In genomic region chr16:89502319-89502843, GRCh38 we compare ENCODE assay signal across 12 cellular contexts. TPM values are rescaled to one million over a fixed set of nuclear protein-coding genes. Genes with fewer than 3 reads are reported as not detected.
DNase-seq lines count a peak whose midpoint lies in the region; ATAC-seq, FAIRE-seq and TF ChIP-seq lines count a peak whose summit lies in the region.
"Had no signal": no experiment of that assay in that cellular context is flagged by ENCODE, and none has a peak within 500 bp of the region (broad histone marks: within the 10 kb centered on the region; RNA-seq: fewer than 3 reads in every experiment).

No MANE protein-coding gene starts in this region.

- TF ChIP-seq RAD21 in K562 (CRISPR knock-in tag; conservative IDR thresholded peaks at IDR 0.05 in 1 of 2, IDR thresholded peaks at IDR 0.05 in 1 of 2) (no peak), HepG2 (CRISPR knock-in tag; IDR thresholded peaks at IDR 0.05) (no peak)

- no peak overlapping the region for H3K4me3 ChIP-seq in K562
- peak overlapping the region in 1 of 3 experiments; percentile 36; a peak in 3 of 6 replicates for H3K4me3 ChIP-seq in HepG2 (replicated peaks in 1 of 3; ENCODE audit: insufficient read depth in 1 of 3, low read depth in 2 of 3, low read length in 3 of 3)
- H3K4me3 ChIP-seq in transverse colon = no peak overlapping the region
- H3K4me3 ChIP-seq: GM23248 had no signal

- H4K20me1 ChIP-seq in K562 (replicated peaks; ENCODE audit: control insufficient read depth, insufficient read depth, low read length) (no peaks in the 10 kb centered on the region), HepG2 (ENCODE audit: insufficient read depth, low read length) (no peaks in the 10 kb centered on the region)

- H3K4me2 ChIP-seq in K562 (ENCODE audit: insufficient read depth, low read length) (peak overlapping the region; percentile 36), HepG2 (ENCODE audit: low read depth, low read length) (peak overlapping the region; percentile 67)

- DNase-seq in HuH-7.5 (ENCODE audit: low spot score) (peak; percentile 72), K562 (ENCODE audit: extremely low read depth in 1 of 4, low spot score in 3 of 4) (peak in 2 of 4 experiments; percentile 34 to 36), HepG2 (ENCODE audit: low spot score) (peak; percentile 70), transverse colon (peak; percentile 77), hippocampal formation (lab: John Stamatoyannopoulos, UW) (no peak), NCI-H774 (lab: John Stamatoyannopoulos, UW) (no peak)
- DNase-seq: DMS79, GM23248, NCI-H1105 had no signal

- BruUV-seq in K562 (replicated peaks; lab: Mats Ljungman, UMichigan) (no TSS peak), HepG2 (replicated peaks; lab: Mats Ljungman, UMichigan) (no TSS peak)

- H3K27ac ChIP-seq in K562 (ENCODE audit: extremely low read depth, low read depth, low read length) (peak overlapping the region; percentile 2; the same call in 2 of the 3 replicates), HepG2 (ENCODE audit: extremely low read length, insufficient read depth, low read length) (peak overlapping the region; percentile 44), transverse colon (peak overlapping the region; percentile 70 to 79 (median 75))
- H3K27ac ChIP-seq: GM23248, VCaP had no signal

- H2AFZ ChIP-seq in K562 (ENCODE audit: low read depth, low read length) (peak overlapping the region; percentile 80), HepG2 (ENCODE audit: low read length) (no peak overlapping the region)
- H2AFZ ChIP-seq: GM23248 had no signal

- TF ChIP-seq CTCF in K562 (IDR thresholded peaks at IDR 0.05 in 2 of 3, conservative IDR thresholded peaks at IDR 0.05 in 1 of 3; ENCODE audit: insufficient read depth in 2 of 3, low read depth in 1 of 3, low read length in 3 of 3) (no peak), HepG2 (CRISPR knock-in tag; IDR thresholded peaks at IDR 0.05) (no peak), transverse colon (IDR thresholded peaks at IDR 0.05) (no peak)

- ATAC-seq in K562 (no peak), HepG2 (no peak), GM18870 (IDR thresholded peaks at IDR 0.05; ENCODE audit: unreplicated experiment) (no peak)
- ATAC-seq: stimulated activated memory B cell treated with anti-CD40 and anti-IgM and Interleukin-4, amounts not matched to agents 10 μg/mL and 1 μg/mL and 100 μg/mL, for 72 hours had no signal

- peak; percentile 19 for FAIRE-seq in K562 (lab: Jason Lieb, UNC)
- no peak for FAIRE-seq in HepG2 (lab: Jason Lieb, UNC)

- CTCF ChIA-PET in K562 (lab: Yijun Ruan, JAX; ENCODE audit: low intra/inter-chr PET ratio) (interaction anchor here (0.6 kb wide), 1 partner anchor 407 kb away, joined by 5 read pairs; no protein-coding TSS in a partner anchor), HepG2 (lab: Yijun Ruan, JAX; ENCODE audit: low intra/inter-chr PET ratio, low total read pairs) (no interaction called here)

- no peaks in the 10 kb centered on the region for H3K9me3 ChIP-seq in K562 (replicated peaks; ENCODE audit: control insufficient read depth, insufficient read depth, low read depth, low read length)
- no peaks in the 10 kb centered on the region for H3K9me3 ChIP-seq in HepG2 (ENCODE audit: low read length)
- H3K9me3 ChIP-seq in transverse colon = no peaks in the 10 kb centered on the region

- no peaks in the 10 kb centered on the region for H3K36me3 ChIP-seq in K562 (ENCODE audit: control insufficient read depth, insufficient read depth, low read length)
- H3K36me3 ChIP-seq in HepG2 (replicated peaks in 1 of 2; ENCODE audit: control insufficient read depth in 1 of 2, insufficient read depth in 2 of 2, low read length in 2 of 2) = no peaks in the 10 kb centered on the region
- no peaks in the 10 kb centered on the region for H3K36me3 ChIP-seq in transverse colon

- TF ChIP-seq EP300 in K562 (IDR thresholded peaks at IDR 0.05; ENCODE audit: low read length) (no peak), HepG2 (IDR thresholded peaks at IDR 0.05; ENCODE audit: low read depth in 2 of 2, low read length in 2 of 2) (no peak), HepG2 (CRISPR knock-in tag; IDR thresholded peaks at IDR 0.05; ENCODE audit: borderline replicate concordance) (no peak), transverse colon (IDR thresholded peaks at IDR 0.05; ENCODE audit: low read depth) (peak; percentile 54)

- POLR2A ChIA-PET in K562 (lab: Yijun Ruan, JAX) (interaction anchor here (0.6 to 1.4 kb wide), 2 partner anchors 10 to 38 kb away, joined by 3 to 6 read pairs; no protein-coding TSS in a partner anchor), HepG2 (lab: Yijun Ruan, JAX) (interaction anchor here (1.0 to 1.6 kb wide), 2 partner anchors 11 to 255 kb away, joined by 3 to 4 read pairs; no protein-coding TSS in a partner anchor)

- H3K4me1 ChIP-seq in K562 (replicated peaks in 1 of 2; ENCODE audit: control insufficient read depth in 2 of 2, insufficient read depth in 2 of 2, low read length in 2 of 2) (peaks cover 34 to 54% of the 10 kb centered on the region in 2 experiments; a peak in 4 of 5 replicates), HepG2 (ENCODE audit: insufficient read depth, low read length) (peaks cover 51% of the 10 kb centered on the region), transverse colon (peaks cover 11 to 65% (median 48%) of the 10 kb centered on the region in 4 donors)

- H3K79me2 ChIP-seq in K562 (ENCODE audit: control insufficient read depth, insufficient read depth, low read length) (peaks cover 17% of the 10 kb centered on the region), HepG2 (ENCODE audit: insufficient read depth, low read length) (peaks cover 13% of the 10 kb centered on the region)

- H3K9ac ChIP-seq in K562 (ENCODE audit: insufficient read depth in 1 of 2, low read depth in 2 of 2, low read length in 2 of 2) (peak overlapping the region; percentile 21 to 74; a peak in 2 of 4 replicates), HepG2 (ENCODE audit: insufficient read depth, low read depth, low read length) (peak overlapping the region; percentile 38)
- H3K9ac ChIP-seq: GM23248 had no signal

- no peaks in the 10 kb centered on the region; a peak in 1 of 5 replicates for H3K27me3 ChIP-seq in K562 (ENCODE audit: control insufficient read depth in 2 of 2, insufficient read depth in 2 of 2, low read length in 2 of 2)
- H3K27me3 ChIP-seq in HepG2 (ENCODE audit: control insufficient read depth in 1 of 2, insufficient read depth in 2 of 2, low read length in 2 of 2) = no peaks in the 10 kb centered on the region
- H3K27me3 ChIP-seq in transverse colon = no peaks in the 10 kb centered on the region

- intact Hi-C loops in K562 (cut with micrococcal nuclease) (loop anchor here (10.0 kb wide), 1 partner anchor 48 kb away; no protein-coding TSS in a partner anchor), HepG2 (cut with micrococcal nuclease; ENCODE audit: unreplicated experiment) (no loop called here), transverse colon (cut with DNase I; ENCODE audit: low total_unique reads) (no loop called here)

- TF ChIP-seq POLR2A in K562 (conservative IDR thresholded peaks at IDR 0.05) = no peak
- no peak for TF ChIP-seq POLR2A in HepG2 (IDR thresholded peaks at IDR 0.05; ENCODE audit: insufficient read depth in 1 of 2, low read depth in 2 of 2, low read length in 2 of 2)
- TF ChIP-seq POLR2A in transverse colon (IDR thresholded peaks at IDR 0.05) = no peak

- in situ Hi-C loops in K562 (cut with MboI) (no loop called here), HepG2 (cut with HindIII; ENCODE audit: extremely low pct_ligation_motif_present, low pct_unique_long_range_greater_than_20kb) (no loop called here), transverse colon (cut with MboI; ENCODE audit: low pct_ligation_motif_present in 1 of 4, low pct_unique_long_range_greater_than_20kb in 1 of 4, low sequenced_read_pairs in 3 of 4) (loop anchor here in 1 of 4 donors (10.0 kb wide), 1 partner anchor 168 kb away; no protein-coding TSS in a partner anchor)

- 30% methylated on average over 15 of the region's 16 CpGs for WGBS in K562 (ENCODE audit: insufficient coverage, low coverage, missing lambda C conversion rate)
- 35% methylated on average over 16 of the region's 16 CpGs for WGBS in HepG2 (ENCODE audit: low lambda C conversion rate)
- WGBS in transverse colon (ENCODE audit: low coverage in 1 of 2), 2 donors = 28 to 43% methylated on average over 5 to 16 of the region's 16 CpGs

- no peaks in the 10 kb centered on the region for H3K9me1 ChIP-seq in K562 (ENCODE audit: control insufficient read depth, insufficient read depth, low read length)

RNA-seq across cellular contexts. Expression of gene SPG7, which starts 5.8 kb away (rescaled TPM):
- total RNA-seq in K562 (2011; cell fraction: chromatin; rRNA removed; ENCODE audit: low replicate concordance) = 538 and 821 TPM in 2 replicates
- total RNA-seq in K562 (2011; cell fraction: nucleolus; rRNA removed) = 360 and 372 TPM in 2 replicates
- 370 and 431 TPM in 2 replicates for total RNA-seq in K562 (2011; cell fraction: nucleoplasm; rRNA removed)
- 67.4 and 136 TPM in 2 replicates for total RNA-seq in K562 (2014; rRNA removed)
- total RNA-seq in K562 (2014; rRNA removed; fragmentation: Illumina TruSeq; extraction: Trizol) = 37.3 and 41.2 TPM in 2 replicates
- total RNA-seq in K562 (2015; rRNA removed; fragmentation: Illumina TruSeq; extraction: Trizol) = 51.9 and 55.5 TPM in 2 replicates
- 74.8 and 75.4 TPM in 2 replicates for total RNA-seq in K562 (2021)
- polyA plus RNA-seq in K562 (2011; rRNA removed) = 44.2 and 53.2 TPM in 2 replicates
- polyA plus RNA-seq in K562 (2011; cell fraction: cytosol; rRNA removed) = 33.7 and 35.7 TPM in 2 replicates
- 243 and 279 TPM in 2 replicates for polyA plus RNA-seq in K562 (2011; cell fraction: nucleus; rRNA removed)
- 41.5 and 49.6 TPM in 2 replicates for polyA plus RNA-seq in K562 (2012)
- polyA plus RNA-seq in K562 (2014; fragmentation: Illumina TruSeq; extraction: Trizol) = 49.2 and 49.4 TPM in 2 replicates
- 1 to 10 TPM; 5.8 to 7.0 TPM for polyA plus RNA-seq in K562 (2014; fragmentation: Nextera tagmentation; extraction: Ambion mirVana)
- 62.6 and 89.1 TPM in 2 replicates for polyA plus RNA-seq in K562 (2014; rRNA removed)
- polyA minus RNA-seq in K562 (2011; rRNA and poly(A)+ RNA removed) = 44.3 and 53.3 TPM in 2 replicates
- polyA minus RNA-seq in K562 (2011; cell fraction: cytosol; rRNA and poly(A)+ RNA removed) = 30.5 and 50.1 TPM in 2 replicates
- 79.4 and 87.9 TPM in 2 replicates for polyA minus RNA-seq in K562 (2011; cell fraction: nucleus; rRNA and poly(A)+ RNA removed)
- total RNA-seq in HepG2 (2016; rRNA removed; fragmentation: Illumina TruSeq; extraction: Trizol) = 63.9 and 136 TPM in 2 replicates
- 47.1 and 47.6 TPM in 2 replicates for total RNA-seq in HepG2 (2016; cell fraction: cytosol; rRNA removed; fragmentation: Illumina TruSeq; extraction: Trizol; ENCODE audit: low read depth)
- total RNA-seq in HepG2 (2016; cell fraction: insoluble cytoplasmic fraction; rRNA removed; fragmentation: Illumina TruSeq; extraction: Trizol) = 54.6 and 131 TPM in 2 replicates
- 46.3 and 47.0 TPM in 2 replicates for total RNA-seq in HepG2 (2016; cell fraction: membrane; rRNA removed; fragmentation: Illumina TruSeq; extraction: Trizol)
- total RNA-seq in HepG2 (2016; cell fraction: nucleus; rRNA removed; fragmentation: Illumina TruSeq; extraction: Trizol) = 148 and 166 TPM in 2 replicates
- 66.0 and 77.5 TPM in 2 replicates for polyA plus RNA-seq in HepG2 (2011; rRNA removed)
- polyA plus RNA-seq in HepG2 (2011; cell fraction: cytosol; rRNA removed) = 41.6 and 46.2 TPM in 2 replicates
- polyA plus RNA-seq in HepG2 (2011; cell fraction: nucleus; rRNA removed) = 327 and 378 TPM in 2 replicates
- polyA plus RNA-seq in HepG2 (2012) = 69.0 and 72.2 TPM in 2 replicates
- 8.2 and 9.5 TPM in 2 replicates for polyA plus RNA-seq in HepG2 (2016; cell fraction: cytosol; fragmentation: Illumina TruSeq; extraction: Trizol; ENCODE audit: low read depth)
- polyA plus RNA-seq in HepG2 (2016; cell fraction: insoluble cytoplasmic fraction; fragmentation: Illumina TruSeq; extraction: Trizol; ENCODE audit: low read depth) = 43.3 and 56.0 TPM in 2 replicates
- 16.9 and 17.6 TPM in 2 replicates for polyA plus RNA-seq in HepG2 (2016; cell fraction: membrane; fragmentation: Illumina TruSeq; extraction: Trizol; ENCODE audit: low read depth)
- polyA plus RNA-seq in HepG2 (2016; cell fraction: nucleus; fragmentation: Illumina TruSeq; extraction: Trizol; ENCODE audit: insufficient read depth, low read depth) = 304 and 336 TPM in 2 replicates
- polyA minus RNA-seq in HepG2 (2011; rRNA and poly(A)+ RNA removed; ENCODE audit: low replicate concordance) = 76.1 and 106 TPM in 2 replicates
- polyA minus RNA-seq in HepG2 (2011; cell fraction: cytosol; rRNA and poly(A)+ RNA removed) = 59.0 and 61.6 TPM in 2 replicates
- polyA minus RNA-seq in HepG2 (2011; cell fraction: nucleus; rRNA and poly(A)+ RNA removed) = 140 and 143 TPM in 2 replicates
- 100 to 1,000 TPM; 168 to 408 (median 285) TPM for total RNA-seq in transverse colon

RNA-seq across cellular contexts. Expression of gene ANKRD11, which starts 12.0 kb away (rescaled TPM):
- total RNA-seq in K562 (2011; cell fraction: chromatin; rRNA removed; ENCODE audit: low replicate concordance) = 521 and 557 TPM in 2 replicates
- 219 and 271 TPM in 2 replicates for total RNA-seq in K562 (2011; cell fraction: nucleolus; rRNA removed)
- total RNA-seq in K562 (2011; cell fraction: nucleoplasm; rRNA removed) = 280 and 307 TPM in 2 replicates
- 49.2 and 58.7 TPM in 2 replicates for total RNA-seq in K562 (2014; rRNA removed)
- total RNA-seq in K562 (2014; rRNA removed; fragmentation: Illumina TruSeq; extraction: Trizol) = 25.4 and 31.7 TPM in 2 replicates
- 26.9 and 27.6 TPM in 2 replicates for total RNA-seq in K562 (2015; rRNA removed; fragmentation: Illumina TruSeq; extraction: Trizol)
- total RNA-seq in K562 (2021) = 114 and 126 TPM in 2 replicates
- polyA plus RNA-seq in K562 (2011; rRNA removed) = 24.1 and 24.5 TPM in 2 replicates
- 24.1 and 43.3 TPM in 2 replicates for polyA plus RNA-seq in K562 (2011; cell fraction: cytosol; rRNA removed)
- polyA plus RNA-seq in K562 (2011; cell fraction: nucleus; rRNA removed) = 82.4 and 115 TPM in 2 replicates
- 58.0 and 101 TPM in 2 replicates for polyA plus RNA-seq in K562 (2012)
- polyA plus RNA-seq in K562 (2014; fragmentation: Illumina TruSeq; extraction: Trizol) = 41.9 and 66.8 TPM in 2 replicates
- 1 to 10 TPM; 4.7 to 5.4 TPM for polyA plus RNA-seq in K562 (2014; fragmentation: Nextera tagmentation; extraction: Ambion mirVana)
- 75.6 and 83.7 TPM in 2 replicates for polyA plus RNA-seq in K562 (2014; rRNA removed)
- 22.7 and 27.7 TPM in 2 replicates for polyA minus RNA-seq in K562 (2011; rRNA and poly(A)+ RNA removed)
- 41.4 and 57.3 TPM in 2 replicates for polyA minus RNA-seq in K562 (2011; cell fraction: cytosol; rRNA and poly(A)+ RNA removed)
- 37.2 and 51.5 TPM in 2 replicates for polyA minus RNA-seq in K562 (2011; cell fraction: nucleus; rRNA and poly(A)+ RNA removed)
- total RNA-seq in HepG2 (2016; rRNA removed; fragmentation: Illumina TruSeq; extraction: Trizol) = 21.4 and 24.4 TPM in 2 replicates
- total RNA-seq in HepG2 (2016; cell fraction: cytosol; rRNA removed; fragmentation: Illumina TruSeq; extraction: Trizol; ENCODE audit: low read depth) = 54.2 and 55.2 TPM in 2 replicates
- 17.9 and 22.3 TPM in 2 replicates for total RNA-seq in HepG2 (2016; cell fraction: insoluble cytoplasmic fraction; rRNA removed; fragmentation: Illumina TruSeq; extraction: Trizol)
- 22.4 and 27.0 TPM in 2 replicates for total RNA-seq in HepG2 (2016; cell fraction: membrane; rRNA removed; fragmentation: Illumina TruSeq; extraction: Trizol)
- 48.5 and 63.5 TPM in 2 replicates for total RNA-seq in HepG2 (2016; cell fraction: nucleus; rRNA removed; fragmentation: Illumina TruSeq; extraction: Trizol)
- polyA plus RNA-seq in HepG2 (2011; rRNA removed) = 38.4 and 42.3 TPM in 2 replicates
- 31.1 and 36.3 TPM in 2 replicates for polyA plus RNA-seq in HepG2 (2011; cell fraction: cytosol; rRNA removed)
- 155 and 191 TPM in 2 replicates for polyA plus RNA-seq in HepG2 (2011; cell fraction: nucleus; rRNA removed)
- 78.6 and 89.8 TPM in 2 replicates for polyA plus RNA-seq in HepG2 (2012)
- polyA plus RNA-seq in HepG2 (2016; cell fraction: cytosol; fragmentation: Illumina TruSeq; extraction: Trizol; ENCODE audit: low read depth) = 10.6 and 13.9 TPM in 2 replicates
- 35.2 and 50.6 TPM in 2 replicates for polyA plus RNA-seq in HepG2 (2016; cell fraction: insoluble cytoplasmic fraction; fragmentation: Illumina TruSeq; extraction: Trizol; ENCODE audit: low read depth)
- polyA plus RNA-seq in HepG2 (2016; cell fraction: membrane; fragmentation: Illumina TruSeq; extraction: Trizol; ENCODE audit: low read depth) = 29.5 and 30.6 TPM in 2 replicates
- 190 and 216 TPM in 2 replicates for polyA plus RNA-seq in HepG2 (2016; cell fraction: nucleus; fragmentation: Illumina TruSeq; extraction: Trizol; ENCODE audit: insufficient read depth, low read depth)
- 38.6 and 64.5 TPM in 2 replicates for polyA minus RNA-seq in HepG2 (2011; rRNA and poly(A)+ RNA removed; ENCODE audit: low replicate concordance)
- polyA minus RNA-seq in HepG2 (2011; cell fraction: cytosol; rRNA and poly(A)+ RNA removed) = 32.5 and 37.0 TPM in 2 replicates
- 104 and 109 TPM in 2 replicates for polyA minus RNA-seq in HepG2 (2011; cell fraction: nucleus; rRNA and poly(A)+ RNA removed)
- 100 to 1,000 TPM; 109 to 281 (median 142) TPM for total RNA-seq in transverse colon

RNA-seq across cellular contexts. Expression of gene RPL13, which starts 58.1 kb away (rescaled TPM):
- total RNA-seq in K562 (2011; cell fraction: chromatin; rRNA removed; ENCODE audit: low replicate concordance) = 190 and 375 TPM in 2 replicates
- total RNA-seq in K562 (2011; cell fraction: nucleolus; rRNA removed) = 1,145 and 1,282 TPM in 2 replicates
- total RNA-seq in K562 (2011; cell fraction: nucleoplasm; rRNA removed) = 741 and 1,472 TPM in 2 replicates
- total RNA-seq in K562 (2014; rRNA removed) (6,042 and 8,261 TPM in 2 replicates), K562 (2014; rRNA removed; fragmentation: Illumina TruSeq; extraction: Trizol) (916 and 1,208 TPM in 2 replicates), K562 (2015; rRNA removed; fragmentation: Illumina TruSeq; extraction: Trizol) (2,074 and 2,169 TPM in 2 replicates), K562 (2021) (2,859 and 3,283 TPM in 2 replicates), HepG2 (2016; rRNA removed; fragmentation: Illumina TruSeq; extraction: Trizol) (2,988 and 3,233 TPM in 2 replicates), transverse colon (1,000 to 10,000 TPM; 3,190 to 3,814 (median 3,321) TPM)
- polyA plus RNA-seq in K562 (2011; rRNA removed) (1,633 and 2,887 TPM in 2 replicates), K562 (2014; fragmentation: Illumina TruSeq; extraction: Trizol) (1,258 and 1,518 TPM in 2 replicates), K562 (2014; fragmentation: Nextera tagmentation; extraction: Ambion mirVana) (100 to 1,000 TPM; 227 to 348 TPM), K562 (2014; rRNA removed) (4,293 and 4,381 TPM in 2 replicates), HepG2 (2011; rRNA removed) (4,411 and 5,523 TPM in 2 replicates)
- polyA plus RNA-seq in K562 (2011; cell fraction: cytosol; rRNA removed) = 3,426 and 8,334 TPM in 2 replicates
- 2,104 and 2,686 TPM in 2 replicates for polyA plus RNA-seq in K562 (2011; cell fraction: nucleus; rRNA removed)
- polyA plus RNA-seq in K562 (2012) = 2,765 and 5,488 TPM in 2 replicates
- polyA minus RNA-seq in K562 (2011; rRNA and poly(A)+ RNA removed) = 413 and 474 TPM in 2 replicates
- 1,370 and 2,343 TPM in 2 replicates for polyA minus RNA-seq in K562 (2011; cell fraction: cytosol; rRNA and poly(A)+ RNA removed)
- polyA minus RNA-seq in K562 (2011; cell fraction: nucleus; rRNA and poly(A)+ RNA removed) = 505 and 641 TPM in 2 replicates
- 6,142 and 6,743 TPM in 2 replicates for total RNA-seq in HepG2 (2016; cell fraction: cytosol; rRNA removed; fragmentation: Illumina TruSeq; extraction: Trizol; ENCODE audit: low read depth)
- total RNA-seq in HepG2 (2016; cell fraction: insoluble cytoplasmic fraction; rRNA removed; fragmentation: Illumina TruSeq; extraction: Trizol) = 3,074 and 3,414 TPM in 2 replicates
- total RNA-seq in HepG2 (2016; cell fraction: membrane; rRNA removed; fragmentation: Illumina TruSeq; extraction: Trizol) = 8,788 and 9,254 TPM in 2 replicates
- total RNA-seq in HepG2 (2016; cell fraction: nucleus; rRNA removed; fragmentation: Illumina TruSeq; extraction: Trizol) = 1,061 and 1,137 TPM in 2 replicates
- 4,701 and 9,932 TPM in 2 replicates for polyA plus RNA-seq in HepG2 (2011; cell fraction: cytosol; rRNA removed)
- polyA plus RNA-seq in HepG2 (2011; cell fraction: nucleus; rRNA removed) = 3,101 and 3,317 TPM in 2 replicates
- polyA plus RNA-seq in HepG2 (2012) = 3,379 and 4,912 TPM in 2 replicates
- polyA plus RNA-seq in HepG2 (2016; cell fraction: cytosol; fragmentation: Illumina TruSeq; extraction: Trizol; ENCODE audit: low read depth) = 8,773 and 9,300 TPM in 2 replicates
- 3,767 and 4,135 TPM in 2 replicates for polyA plus RNA-seq in HepG2 (2016; cell fraction: insoluble cytoplasmic fraction; fragmentation: Illumina TruSeq; extraction: Trizol; ENCODE audit: low read depth)
- 9,832 and 9,939 TPM in 2 replicates for polyA plus RNA-seq in HepG2 (2016; cell fraction: membrane; fragmentation: Illumina TruSeq; extraction: Trizol; ENCODE audit: low read depth)
- 2,257 and 2,556 TPM in 2 replicates for polyA plus RNA-seq in HepG2 (2016; cell fraction: nucleus; fragmentation: Illumina TruSeq; extraction: Trizol; ENCODE audit: insufficient read depth, low read depth)
- 1,096 and 3,482 TPM in 2 replicates for polyA minus RNA-seq in HepG2 (2011; rRNA and poly(A)+ RNA removed; ENCODE audit: low replicate concordance)
- polyA minus RNA-seq in HepG2 (2011; cell fraction: cytosol; rRNA and poly(A)+ RNA removed) = 1,942 and 2,023 TPM in 2 replicates
- 448 and 516 TPM in 2 replicates for polyA minus RNA-seq in HepG2 (2011; cell fraction: nucleus; rRNA and poly(A)+ RNA removed)

Comparison
In these comparisons a context has a peak if more than half of its experiments do, and no peak if none do; other contexts are left out.
1. DNase-seq: peak in HuH-7.5 (single experiment), HepG2 (single experiment) and transverse colon (single experiment); none in hippocampal formation (0 of 2) and NCI-H774 (single experiment).
2. H3K27ac ChIP-seq: peak in every context shown above with its lines; median percentile 75 in transverse colon; 44 in HepG2; 2 in K562.